Comparison of ENCODE assay signal across 12 cellular contexts in genomic region chr11:113664069-113664980, GRCh38. TPM values are rescaled to one million over a fixed set of nuclear protein-coding genes. Genes with fewer than 3 reads are reported as not detected.
A peak's percentile ranks its signal among the peaks of the same experiment; 100 is the strongest.
DNase-seq lines count a peak whose midpoint lies in the region; TF ChIP-seq lines count a peak whose summit lies in the region.
"Had no signal": no experiment of that assay in that cellular context is flagged by ENCODE, and none has a peak within 500 bp of the region (broad histone marks: within the 10 kb centered on the region; RNA-seq: fewer than 3 reads in every experiment).

No MANE protein-coding gene starts in this region.

- H4K20me1 ChIP-seq in H9 (ENCODE audit: control insufficient read depth, insufficient read depth, insufficient read length): no peaks in the 10 kb centered on the region

- no CpG with 5 or more reads among the region's 11 CpGs for WGBS in H9 (ENCODE audit: extremely low coverage, insufficient read length, low lambda C conversion rate)
- WGBS in thyroid gland, 2 donors: 74 to 77% methylated on average over 11 of the region's 11 CpGs

- no peak for TF ChIP-seq POLR2A in thyroid gland (IDR thresholded peaks at IDR 0.05)

- no peak overlapping the region for H3K4ac ChIP-seq in H9 (ENCODE audit: low read depth, low read length)

- intact Hi-C loops in thyroid gland (cut with DNase I): no loop called here

- no peaks in the 10 kb centered on the region for H3K27me3 ChIP-seq in muscle layer of duodenum (ENCODE audit: low read depth, low read length)
- no peaks in the 10 kb centered on the region for H3K27me3 ChIP-seq in H9 (ENCODE audit: insufficient read depth, low read length)
- no peaks in the 10 kb centered on the region for H3K27me3 ChIP-seq in thyroid gland

- no peak overlapping the region for H3K4me3 ChIP-seq in muscle layer of duodenum (ENCODE audit: low read depth in 1 of 2, low read length in 2 of 2)
- H3K4me3 ChIP-seq in thyroid gland (replicated peaks in 1 of 3): no peak overlapping the region

- no peak overlapping the region for H3K14ac ChIP-seq in H9 (ENCODE audit: insufficient read depth, low read length)

- no peak overlapping the region for H2AFZ ChIP-seq in H9 (ENCODE audit: low read length)

- no peak overlapping the region for H4K8ac ChIP-seq in H9 (replicated peaks; ENCODE audit: insufficient read length, low read depth, low read length)

- H3K4me2 ChIP-seq in H9 (ENCODE audit: insufficient read depth, insufficient read length, low read length): no peak overlapping the region

- peaks cover 3 to 16% (median 3%) of the 10 kb centered on the region in 3 experiments; a peak in 6 of 7 replicates for H3K36me3 Mint-ChIP-seq in H9 (ENCODE audit: insufficient read depth in 1 of 3, low read depth in 3 of 3)

- H3K9me3 ChIP-seq in muscle layer of duodenum (ENCODE audit: control insufficient read depth in 1 of 2, low read length in 2 of 2): peaks cover 0 to 5% of the 10 kb centered on the region in 2 donors
- no peaks in the 10 kb centered on the region for H3K9me3 ChIP-seq in H9 (ENCODE audit: control insufficient read depth, low read depth, low read length)
- H3K9me3 ChIP-seq in thyroid gland: no peaks in the 10 kb centered on the region

- H2BK5ac ChIP-seq in H9 (ENCODE audit: insufficient read length, low read length): no peak overlapping the region

- H2BK20ac ChIP-seq in H9 (ENCODE audit: low read depth, low read length, poor library complexity, severe bottlenecking): no peak overlapping the region

- no peak overlapping the region for H4K5ac ChIP-seq in H9 (ENCODE audit: insufficient read length, low read depth, low read length)

- H3K4me1 ChIP-seq in muscle layer of duodenum (ENCODE audit: control insufficient read depth in 1 of 2, insufficient read depth in 2 of 2, low read length in 2 of 2): no peaks in the 10 kb centered on the region
- no peaks in the 10 kb centered on the region; the same call in 1 of the 2 replicates for H3K4me1 ChIP-seq in H9 (ENCODE audit: insufficient read depth, low read length)
- no peaks in the 10 kb centered on the region for H3K4me1 ChIP-seq in thyroid gland

- no peaks in the 10 kb centered on the region for H3K79me1 ChIP-seq in H9 (ENCODE audit: insufficient read depth, low read depth, low read length, poor library complexity, severe bottlenecking)

- no peak overlapping the region for H4K91ac ChIP-seq in H9 (ENCODE audit: insufficient read length, low read depth, low read length)

- H3K27me3 Mint-ChIP-seq in H9 (ENCODE audit: low read depth): peaks cover 15% of the 10 kb centered on the region

- no peak overlapping the region for H3K23ac ChIP-seq in H9 (ENCODE audit: insufficient read length, low read depth, low read length)

- H3K4me1 Mint-ChIP-seq in H9: peaks cover 12 to 15% of the 10 kb centered on the region in 2 experiments

- no peak overlapping the region for H2AK5ac ChIP-seq in H9 (ENCODE audit: insufficient read length, low read length)

- no peak overlapping the region for H2BK12ac ChIP-seq in H9 (ENCODE audit: insufficient read length, low read depth, low read length)

- H3K56ac ChIP-seq in H9 (ENCODE audit: insufficient read length, low read depth, low read length): no peak overlapping the region

- no peak overlapping the region for H3K4me3 Mint-ChIP-seq in H9
- H3K4me3 Mint-ChIP-seq: dendritic cell treated with granulocyte-macrophage colony-stimulating factor and Interleukin-4, amounts not matched to agents 40 ng/mL and 50 ng/mL, for 4 days had no signal

- H2BK15ac ChIP-seq in H9 (ENCODE audit: low read depth, low read length): no peak overlapping the region

- no peak overlapping the region for H3K27ac Mint-ChIP-seq in H9
- H3K27ac Mint-ChIP-seq: dendritic cell treated with granulocyte-macrophage colony-stimulating factor and Interleukin-4, amounts not matched to agents 40 ng/mL and 50 ng/mL, for 4 days had no signal

- DNase-seq in Daoy (ENCODE audit: low read depth): peak; percentile 87
- DNase-seq in NCI-H146 treated with DMSO at 0.1 percent for 48 hours (lab: John Stamatoyannopoulos, UW; ENCODE audit: unreplicated experiment): peak; percentile 17
- peak; percentile 81 for DNase-seq in astrocyte of the hippocampus (ENCODE audit: low read depth, low spot score)
- no peak for DNase-seq in hepatic stellate cell (ENCODE audit: low spot score)
- no peak for DNase-seq in H9
- DNase-seq in thyroid gland: no peak
- no peak for DNase-seq in AML-193 (lab: John Stamatoyannopoulos, UW)
- DNase-seq: DMS153, NCI-H1694 treated with DMSO at 0.1 percent for 48 hours had no signal

- peaks cover 14 to 17% of the 10 kb centered on the region in 2 experiments for H3K9me3 Mint-ChIP-seq in H9

- H3K9ac ChIP-seq in H9 (ENCODE audit: extremely low read depth, insufficient read length, low read length): no peak overlapping the region

- peak overlapping the region; percentile 11 for H3K27ac ChIP-seq in muscle layer of duodenum (ENCODE audit: low read length)
- no peak overlapping the region for H3K27ac ChIP-seq in H9 (ENCODE audit: insufficient read length, low read depth, low read length)
- no peak overlapping the region for H3K27ac ChIP-seq in thyroid gland
- H3K27ac ChIP-seq: HL-60 had no signal

- H3K18ac ChIP-seq in H9 (ENCODE audit: insufficient read length, low read depth, low read length): no peak overlapping the region

- H3K36me3 ChIP-seq in muscle layer of duodenum (ENCODE audit: control insufficient read depth in 1 of 2, insufficient read depth in 2 of 2, low read length in 2 of 2) (no peaks in the 10 kb centered on the region), thyroid gland (no peaks in the 10 kb centered on the region)

- H3K23me2 ChIP-seq in H9 (ENCODE audit: insufficient read length, low read depth, low read length, poor library complexity, severe bottlenecking): no peaks in the 10 kb centered on the region

- no peak overlapping the region for H3T11ph ChIP-seq in H9 (ENCODE audit: low read length)

- no peak overlapping the region for H2BK120ac ChIP-seq in H9 (ENCODE audit: low read depth, low read length, poor library complexity, severe bottlenecking)

- no peaks in the 10 kb centered on the region for H3K79me2 ChIP-seq in H9 (ENCODE audit: insufficient read depth, low read length)

- TF ChIP-seq CTCF in H9 (conservative IDR thresholded peaks at IDR 0.05) (no peak), thyroid gland (IDR thresholded peaks at IDR 0.05) (no peak)

RNA-seq across cellular contexts. Expression of gene TMPRSS5, which starts 41.8 kb away (rescaled TPM):
- 0.69 TPM in 1 of 2 replicates, not detected in the other for total RNA-seq in Daoy (2014; rRNA removed; shearing (Covaris generic))
- total RNA-seq in H9 (2021) (0.37 and 0.81 TPM in 2 replicates), thyroid gland (under 1 TPM in 3 of 4 donors, not detected in 1; 0.40 to 0.59 (median 0.45) TPM)

Comparison
In these comparisons a context has a peak if more than half of its experiments do, and no peak if none do; other contexts are left out.
1. DNase-seq: peak in Daoy (single experiment), NCI-H146 treated with DMSO at 0.1 percent for 48 hours (single experiment) and astrocyte of the hippocampus (single experiment); none in hepatic stellate cell (single experiment), H9 (single experiment), thyroid gland (0 of 2) and AML-193 (0 of 2).